In the genomic region with DNA sequence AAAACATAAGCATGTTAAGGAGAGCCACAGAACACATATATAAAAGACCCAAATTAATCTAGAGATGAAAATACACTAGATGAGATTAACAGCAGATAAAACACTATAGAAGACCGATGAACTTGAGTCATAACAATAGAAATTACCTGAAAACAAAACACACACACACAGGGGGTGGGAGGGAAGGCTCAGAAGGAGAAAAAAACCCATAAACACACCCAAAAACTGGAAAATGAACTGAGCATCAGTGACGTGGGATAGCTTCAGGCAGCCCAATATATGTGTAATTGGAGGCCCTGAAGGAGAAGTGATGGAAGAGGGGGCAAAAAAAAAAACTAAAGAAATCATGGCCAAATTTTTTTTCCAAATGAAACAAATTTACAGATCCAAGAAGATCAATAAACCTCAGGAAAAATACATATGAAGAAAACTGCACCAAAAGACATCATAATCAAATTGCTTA, we compare ENCODE assay signal across 9 cellular contexts. TPM values are rescaled to one million over a fixed set of nuclear protein-coding genes. Genes with fewer than 3 reads are reported as not detected.
DNase-seq lines count a peak whose midpoint lies in the region; ATAC-seq and TF ChIP-seq lines count a peak whose summit lies in the region.
"Had no signal": no experiment of that assay in that cellular context is flagged by ENCODE, and none has a peak within 500 bp of the region (broad histone marks: within the 10 kb centered on the region; RNA-seq: fewer than 3 reads in every experiment).

No MANE protein-coding gene starts in this region.

- peak; percentile 46 for ATAC-seq in GM18868 (IDR thresholded peaks at IDR 0.05; ENCODE audit: unreplicated experiment)
- ATAC-seq in GM21526 (IDR thresholded peaks at IDR 0.05; ENCODE audit: low FRiP score, unreplicated experiment), result peak; percentile 33
- peak; percentile 49 for ATAC-seq in HG03520 (IDR thresholded peaks at IDR 0.05; ENCODE audit: unreplicated experiment)
- ATAC-seq in left ventricle myocardium superior, result no peak

- peaks cover 3% of the 10 kb centered on the region for H3K4me1 Mint-ChIP-seq in endothelial cell (ENCODE audit: unreplicated experiment)

- H3K4me3 Mint-ChIP-seq in endothelial cell (ENCODE audit: unreplicated experiment), result peak overlapping the region; percentile 9

- H3K9me3 Mint-ChIP-seq in endothelial cell (ENCODE audit: unreplicated experiment), result no peaks in the 10 kb centered on the region

- H3K36me3 Mint-ChIP-seq in endothelial cell (ENCODE audit: low read depth, unreplicated experiment), result peaks cover 42% of the 10 kb centered on the region

- DNase-seq in endothelial cell (ENCODE audit: low spot score) (no peak), NCI-H526 (lab: John Stamatoyannopoulos, UW) (no peak), left ventricle myocardium superior (no peak)
- no peak for DNase-seq in stimulated activated naive CD4-positive, alpha-beta T cell treated with Interleukin-2 at 50 U/mL for 16 hours (lab: John Stamatoyannopoulos, UW)
- DNase-seq: DMS79, NCI-H1092 had no signal

- H3K27me3 Mint-ChIP-seq in endothelial cell (ENCODE audit: unreplicated experiment), result no peaks in the 10 kb centered on the region

- H3K27ac Mint-ChIP-seq in endothelial cell (ENCODE audit: unreplicated experiment), result peak overlapping the region; percentile 15

- no peak for TF ChIP-seq CTCF in endothelial cell (IDR thresholded peaks at IDR 0.05; ENCODE audit: unreplicated experiment)

- intact Hi-C loops in left ventricle myocardium superior (cut with micrococcal nuclease), result no loop called here

RNA-seq across cellular contexts. Expression of a gene that starts 11.4 kb away (rescaled TPM):
- total RNA-seq in endothelial cell (ENCODE audit: unreplicated experiment), result 123 TPM
- total RNA-seq in left ventricle myocardium superior, result 56.3 TPM

RNA-seq across cellular contexts. Expression of a gene that starts 56.0 kb away (rescaled TPM):
- total RNA-seq in endothelial cell (ENCODE audit: unreplicated experiment), result 156 TPM
- total RNA-seq in left ventricle myocardium superior, result 648 TPM
